In the genomic region with DNA sequence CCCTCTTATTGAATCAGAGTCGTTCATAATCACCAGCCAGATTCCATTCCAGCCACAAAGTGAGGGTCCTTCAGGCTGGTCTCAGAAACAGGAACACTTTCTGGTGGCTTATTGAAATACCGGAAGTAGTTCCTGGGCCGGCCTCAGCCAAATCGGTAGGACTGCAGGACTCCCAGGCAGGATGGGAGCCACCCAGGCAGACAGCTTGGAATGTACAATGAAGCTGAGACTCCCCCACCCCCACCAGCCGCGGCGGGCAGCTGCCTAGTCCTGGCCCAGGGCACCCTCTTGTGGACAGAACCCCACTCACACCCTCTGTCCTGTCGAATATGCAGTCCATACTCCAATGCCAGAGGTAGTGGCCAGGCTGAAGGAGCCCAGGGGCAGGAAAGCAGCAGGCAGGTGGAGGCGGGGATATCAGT, we compare ENCODE assay signal across 8 cellular contexts. TPM values are rescaled to one million over a fixed set of nuclear protein-coding genes. Genes with fewer than 3 reads are reported as not detected.
DNase-seq lines count a peak whose midpoint lies in the region; ATAC-seq, FAIRE-seq and TF ChIP-seq lines count a peak whose summit lies in the region.

No MANE protein-coding gene starts in this region.

- H3K27ac Mint-ChIP-seq in T-helper 17 cell, result no peak overlapping the region

- peak; percentile 89 for DNase-seq in COLO829 (ENCODE audit: low spot score)
- DNase-seq in H54 (ENCODE audit: insufficient read length, low spot score), result peak; percentile 98
- DNase-seq in NCI-H1694 (lab: John Stamatoyannopoulos, UW), result peak; percentile 79
- DNase-seq in T-helper 17 cell, result peak; percentile 31 to 52 (median 43)
- DNase-seq in amniotic epithelial cell (ENCODE audit: low read depth), result peak; percentile 84
- peak; percentile 92 for DNase-seq in left ventricle myocardium superior
- peak; percentile 94 for DNase-seq in retina

- H3K27me3 Mint-ChIP-seq in T-helper 17 cell, result peaks cover 6% of the 10 kb centered on the region

- FAIRE-seq in H54 (lab: Jason Lieb, UNC), result peak; percentile 72

- H3K9me3 ChIP-seq in T-helper 17 cell (ENCODE audit: control insufficient read depth, low read length, poor library complexity, severe bottlenecking), result no peaks in the 10 kb centered on the region

- no peak for TF ChIP-seq POLR2A in H54 (IDR thresholded peaks at IDR 0.05; ENCODE audit: low read depth, low read length)

- peak overlapping the region; percentile 58 for H3K4me3 Mint-ChIP-seq in T-helper 17 cell

- H3K4me1 Mint-ChIP-seq in T-helper 17 cell, result peaks cover 9% of the 10 kb centered on the region

- ATAC-seq in T-helper 17 cell, result peak; percentile 76
- ATAC-seq in left ventricle myocardium superior, result peak; percentile 92
- ATAC-seq in GM18520 (IDR thresholded peaks at IDR 0.05; ENCODE audit: unreplicated experiment), result no peak

- no peaks in the 10 kb centered on the region for H3K36me3 Mint-ChIP-seq in T-helper 17 cell (ENCODE audit: low read depth)

- intact Hi-C loops in left ventricle myocardium superior (cut with micrococcal nuclease), result loop anchor here (2.0 kb wide), 1 partner anchor 79 kb away; no protein-coding TSS in a partner anchor

RNA-seq across cellular contexts. Expression of a gene that starts 43.8 kb away (rescaled TPM):
- total RNA-seq in T-helper 17 cell (not detected), left ventricle myocardium superior (1.3 TPM)

RNA-seq across cellular contexts. Expression of a gene that starts 53.3 kb away (rescaled TPM):
- 10 to 100 TPM; 17.6 to 18.9 TPM for total RNA-seq in T-helper 17 cell
- 50.9 TPM for total RNA-seq in left ventricle myocardium superior

Comparison
In these comparisons a context has a peak if more than half of its experiments do, and no peak if none do; other contexts are left out.
1. DNase-seq: peak in every context shown above with its lines; median percentile 98 in H54; 94 in retina; 92 in left ventricle myocardium superior; 89 in COLO829; 84 in amniotic epithelial cell; 79 in NCI-H1694; 43 in T-helper 17 cell.